In the genomic region with DNA sequence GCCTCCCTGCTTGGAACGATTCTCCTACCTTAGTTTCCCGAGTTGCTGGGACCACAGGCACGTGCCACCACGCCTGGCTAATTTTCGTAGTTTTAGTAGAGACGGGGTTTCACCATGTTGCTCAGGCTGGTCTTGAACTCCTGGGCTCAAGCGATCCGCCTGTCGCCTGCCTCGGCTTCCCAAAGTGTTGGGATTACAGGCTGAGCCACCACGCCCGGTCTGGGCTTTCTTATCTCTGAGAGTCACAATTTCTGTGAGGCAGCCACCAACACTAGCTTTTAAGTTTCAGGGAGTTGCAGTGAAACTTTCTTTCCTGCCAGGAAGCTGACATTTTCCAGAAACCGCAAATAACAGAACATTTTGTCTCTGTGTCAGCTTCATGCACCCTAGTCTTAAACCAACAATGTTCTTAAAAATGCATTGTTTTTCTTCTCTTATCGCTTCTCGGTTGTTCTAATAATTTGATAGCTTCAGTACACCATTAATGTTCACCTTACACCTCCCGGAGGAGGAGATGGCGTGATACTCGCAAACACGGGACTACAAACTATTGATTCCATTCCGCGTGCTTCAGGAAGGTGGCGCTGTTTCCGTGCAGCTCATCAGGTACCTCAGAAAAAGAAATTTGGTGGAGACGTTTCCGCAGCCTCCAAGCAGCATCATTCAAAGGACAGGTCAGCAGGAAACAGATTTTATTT, we compare ENCODE assay signal across 8 cellular contexts. TPM values are rescaled to one million over a fixed set of nuclear protein-coding genes. Genes with fewer than 3 reads are reported as not detected.
A peak's percentile ranks its signal among the peaks of the same experiment; 100 is the strongest.
DNase-seq lines count a peak whose midpoint lies in the region; ATAC-seq, FAIRE-seq and TF ChIP-seq lines count a peak whose summit lies in the region.

No MANE protein-coding gene starts in this region.

- CTCF ChIA-PET in H1 (lab: Charles Lee; ENCODE audit: partially characterized antibody) = interaction anchor here (0.8 to 4.3 kb wide), 23 partner anchors 8 to 169 kb away, joined by 3 to 29 read pairs (median 4); no protein-coding TSS in a partner anchor

- H2BK15ac ChIP-seq in H1 (ENCODE audit: low read length) = 0 out of 2 replicates have a peak overlapping the region, but pooled peaks have one; percentile 2

- TF ChIP-seq POLR2A in H1 (IDR thresholded peaks at IDR 0.05; ENCODE audit: control extremely low read depth in 1 of 2, low read depth in 2 of 2, low read length in 2 of 2) = no peak

- TF ChIP-seq EP300 in H1 (IDR thresholded peaks at IDR 0.05; ENCODE audit: borderline replicate concordance in 1 of 2, low read depth in 2 of 2, low read length in 2 of 2) = no peak

- H3K56ac ChIP-seq in H1 (replicated peaks; ENCODE audit: insufficient read length, low read depth, low read length) = no peak overlapping the region

- 0 out of 2 replicates have a peak overlapping the region, but pooled peaks have one; percentile 82 for H2BK20ac ChIP-seq in H1 (ENCODE audit: low read length)

- H3K27ac ChIP-seq in H1 (ENCODE audit: low read depth, low read length) = no peak overlapping the region

- no peak overlapping the region for H2BK12ac ChIP-seq in H1 (ENCODE audit: low read depth, low read length)

- H4K5ac ChIP-seq in H1 (ENCODE audit: insufficient read length, low read depth, low read length) = no peak overlapping the region

- no peaks in the 10 kb centered on the region for H3K23me2 ChIP-seq in H1 (ENCODE audit: low read depth, low read length)

- H3K4me2 ChIP-seq in H1 (ENCODE audit: insufficient read depth in 1 of 2, low read depth in 2 of 2, low read length in 2 of 2) = no peak overlapping the region

- no peak overlapping the region for H4K91ac ChIP-seq in H1 (replicated peaks; ENCODE audit: insufficient read length, low read length)

- no peak overlapping the region for H3K23ac ChIP-seq in H1 (ENCODE audit: insufficient read length)

- H3K9ac ChIP-seq in H1 (replicated peaks in 1 of 4; ENCODE audit: extremely low read depth in 1 of 4, low read depth in 3 of 4, low read length in 3 of 4) = no peak overlapping the region

- H2BK120ac ChIP-seq in H1 (replicated peaks; ENCODE audit: low read depth, low read length) = no peak overlapping the region

- DNase-seq in D341Med (ENCODE audit: low spot score) (peak; percentile 76), NCI-H82 treated with DMSO at 0.1 percent for 48 hours (lab: John Stamatoyannopoulos, UW; ENCODE audit: unreplicated experiment) (peak; percentile 48), H1 (ENCODE audit: low read depth in 1 of 2, low spot score in 2 of 2) (peak in 1 of 2 experiments; percentile 76), middle frontal gyrus (ENCODE audit: extremely low spot score, low spot score) (peak; percentile 51)
- DNase-seq in activated CD8-positive, alpha-beta memory T cell treated with anti-CD3 and anti-CD28 coated beads for 24 hours = peak; percentile 81
- peak; percentile 35 to 54 for DNase-seq in stimulated activated CD8-positive, alpha-beta memory T cell treated with anti-CD3 and anti-CD28 coated beads, Interleukin-4, amount 100 ng/mL, for 1 hour (ENCODE audit: low read depth in 2 of 2, low spot score in 1 of 2)

- peak; percentile 92 for FAIRE-seq in H1 (lab: Jason Lieb, UNC)

- H2BK5ac ChIP-seq in H1 (ENCODE audit: low read depth, low read length) = no peak overlapping the region

- no peaks in the 10 kb centered on the region for H3K27me3 ChIP-seq in H1 (replicated peaks in 1 of 4; ENCODE audit: control insufficient read depth in 3 of 4, extremely low read depth in 1 of 4, insufficient read depth in 3 of 4, low read length in 3 of 4)

- TF ChIP-seq CTCF in H1 (IDR thresholded peaks at IDR 0.05; ENCODE audit: control extremely low read depth in 1 of 3, insufficient read depth in 1 of 3, low read depth in 1 of 3, low read length in 3 of 3) = peak; percentile 85 to 92 (median 86)

- WGBS in H1 (ENCODE audit: extremely low coverage in 1 of 2, insufficient coverage in 1 of 2, insufficient read length in 1 of 2, insufficient replicate concordance in 2 of 2, low coverage in 1 of 2, low lambda C conversion rate in 2 of 2, missing lambda C conversion rate in 1 of 2), 2 experiments = 49% methylated on average over 25 of the region's 25 CpGs; no CpG with 5 or more reads in 1 of the 2 experiments

- no peaks in the 10 kb centered on the region for H3K36me3 ChIP-seq in H1 (ENCODE audit: control insufficient read depth in 2 of 4, insufficient read depth in 4 of 4, low read length in 3 of 4)

- TF ChIP-seq RAD21 in H1 (IDR thresholded peaks at IDR 0.05 in 1 of 2, conservative IDR thresholded peaks at IDR 0.05 in 1 of 2; ENCODE audit: low read depth in 2 of 2, low read length in 2 of 2) = peak; percentile 78 to 82

- POLR2A ChIA-PET in H1 (lab: Charles Lee; ENCODE audit: partially characterized antibody) = interaction anchor here (0.8 to 1.4 kb wide), 3 partner anchors 9 to 94 kb away, joined by 3 to 6 read pairs (median 3); a partner anchor contains a TSS

- H3K9me3 ChIP-seq in H1 (ENCODE audit: insufficient read depth in 2 of 2, low read depth in 1 of 2, low read length in 1 of 2) = no peaks in the 10 kb centered on the region

- no peak overlapping the region for H3K18ac ChIP-seq in H1 (ENCODE audit: extremely low read depth, low read length)

- no peaks in the 10 kb centered on the region for H4K20me1 ChIP-seq in H1 (replicated peaks in 1 of 2; ENCODE audit: control insufficient read depth in 1 of 2, insufficient read depth in 2 of 2, low read length in 2 of 2)

- peak; percentile 67 for ATAC-seq in HG02759 (IDR thresholded peaks at IDR 0.05; ENCODE audit: unreplicated experiment)
- no peak for ATAC-seq in HG02588 (IDR thresholded peaks at IDR 0.05; ENCODE audit: unreplicated experiment)

- H3K4ac ChIP-seq in H1 (replicated peaks; ENCODE audit: insufficient read length, low read depth, low read length) = no peak overlapping the region

- no peak overlapping the region for H3K14ac ChIP-seq in H1 (ENCODE audit: insufficient read length)

- H3K4me1 ChIP-seq in H1 (replicated peaks in 1 of 4; ENCODE audit: control insufficient read depth in 3 of 4, insufficient read depth in 4 of 4, low read length in 3 of 4) = peaks cover 0 to 3% (median 0%) of the 10 kb centered on the region in 4 experiments; a peak in 1 of 7 replicates

- peak overlapping the region; percentile 53; the same call in 1 of the 2 replicates for H2AFZ ChIP-seq in H1 (ENCODE audit: low read length)

- no peaks in the 10 kb centered on the region for H3K79me2 ChIP-seq in H1 (ENCODE audit: control insufficient read depth in 1 of 2, insufficient read depth in 2 of 2, low read length in 2 of 2)

- H3K79me1 ChIP-seq in H1 (ENCODE audit: low read depth, low read length) = no peaks in the 10 kb centered on the region

- H3K4me3 ChIP-seq in H1 (ENCODE audit: extremely low read depth in 1 of 4, insufficient read depth in 2 of 4, low read depth in 3 of 4, low read length in 4 of 4) = no peak overlapping the region

- H4K8ac ChIP-seq in H1 (ENCODE audit: extremely low read depth, insufficient read depth, low read length) = no peak overlapping the region

- no peak overlapping the region for H2AK5ac ChIP-seq in H1 (ENCODE audit: low read depth, low read length)

TF ChIP-seq in H1, 55 proteins besides CTCF, POLR2A, EP300 and RAD21 (continues in another document):
- TF ChIP-seq RNF2 (IDR thresholded peaks at IDR 0.05; ENCODE audit: borderline replicate concordance, low read depth, low read length, missing control alignments, poor library complexity, severe bottlenecking) = no peak
- no peak for TF ChIP-seq BCL11A (IDR thresholded peaks at IDR 0.05; ENCODE audit: low read depth in 2 of 2, low read length in 2 of 2)
- TF ChIP-seq ASH2L (IDR thresholded peaks at IDR 0.05; ENCODE audit: low read length) = no peak
- no peak for TF ChIP-seq SP4 (IDR thresholded peaks at IDR 0.05; ENCODE audit: low read length)
- TF ChIP-seq NANOG (IDR thresholded peaks at IDR 0.05; ENCODE audit: insufficient read depth, low read depth, low read length, poor library complexity, severe bottlenecking) = no peak
- TF ChIP-seq SP2 (IDR thresholded peaks at IDR 0.05; ENCODE audit: low read length) = no peak
- TF ChIP-seq SAP30 (IDR thresholded peaks at IDR 0.05; ENCODE audit: insufficient read depth, insufficient replicate concordance, low read length) = no peak
- TF ChIP-seq TAF1 (IDR thresholded peaks at IDR 0.05; ENCODE audit: low read depth, low read length) = 0 out of 2 replicates have a peak, but pooled peaks have one; percentile 17
- TF ChIP-seq KDM1A (IDR thresholded peaks at IDR 0.05; ENCODE audit: borderline replicate concordance, low read length) = no peak
- peak; percentile 13; the same call in 1 of the 2 replicates for TF ChIP-seq CREB1 (IDR thresholded peaks at IDR 0.05)
- peak; percentile 14; the same call in 1 of the 2 replicates for TF ChIP-seq JUND (IDR thresholded peaks at IDR 0.05; ENCODE audit: low read length)
- no peak for TF ChIP-seq EZH2 (IDR thresholded peaks at IDR 0.05; ENCODE audit: low read depth, low read length, severe bottlenecking)
- no peak for TF ChIP-seq POLR2AphosphoS5 (IDR thresholded peaks at IDR 0.05; ENCODE audit: low read depth, low read length)
- TF ChIP-seq BRCA1 (IDR thresholded peaks at IDR 0.05; ENCODE audit: low read depth, low read length) = no peak
- no peak for TF ChIP-seq SIX5 (IDR thresholded peaks at IDR 0.05; ENCODE audit: low read depth, low read length)
- TF ChIP-seq SP1 (IDR thresholded peaks at IDR 0.05; ENCODE audit: low read depth, low read length) = no peak

RNA-seq across cellular contexts. Expression of a gene that starts 7.4 kb away (rescaled TPM):
- total RNA-seq in H1 (2021; fragmentation: NEBNext Ultra II Directional; extraction: Animal tissue kit (Norgen Biotek cat#: 25700)) = 11.0 and 12.4 TPM in 2 replicates
- polyA plus RNA-seq in H1 (2011; rRNA removed) = 23.0 and 27.9 TPM in 2 replicates
- 26.3 TPM for polyA plus RNA-seq in H1 (2011; cell fraction: cytosol; rRNA removed)
- polyA plus RNA-seq in H1 (2011; cell fraction: nucleus; rRNA removed) = 20.1 TPM
- polyA plus RNA-seq in H1 (2012, experiment 1 of 2) = 15.5 to 23.1 TPM (median 19.3 TPM) in 4 replicates
- 8.7 TPM for polyA plus RNA-seq in H1 (2012, experiment 2 of 2)
- 28.4 TPM for polyA plus RNA-seq in H1 (2013, experiment 1 of 2)
- 34.2 TPM for polyA plus RNA-seq in H1 (2013, experiment 2 of 2)
- 31.5 and 36.8 TPM in 2 replicates for polyA minus RNA-seq in H1 (2011; rRNA and poly(A)+ RNA removed)
- 12.3 TPM for polyA minus RNA-seq in H1 (2011; cell fraction: cytosol; rRNA and poly(A)+ RNA removed)
- polyA minus RNA-seq in H1 (2011; cell fraction: nucleus; rRNA and poly(A)+ RNA removed) = 16.1 TPM
